ENCODE assay signal across 8 cellular contexts in genomic region chr16:81514041-81514559, GRCh38.
DNase-seq lines count a peak whose midpoint lies in the region; ATAC-seq lines count a peak whose summit lies in the region.
"Had no signal": no experiment of that assay in that cellular context is flagged by ENCODE, and none has a peak within 500 bp of the region (broad histone marks: within the 10 kb centered on the region; RNA-seq: fewer than 3 reads in every experiment).

No MANE protein-coding gene starts in this region.

- no peaks in the 10 kb centered on the region for H3K36me3 Mint-ChIP-seq in activated T-helper 17 cell treated with anti-CD3 and anti-CD28 coated beads, Interleukin-2, amount 50 U/mL, for 72 hours (ENCODE audit: low read depth)

- H3K4me2 ChIP-seq in trophoblast cell (ENCODE audit: low read length) (no peak overlapping the region), GM23248 (ENCODE audit: unreplicated experiment) (no peak overlapping the region)

- H3K9me2 ChIP-seq in GM23248 (ENCODE audit: insufficient read depth): no peaks in the 10 kb centered on the region

- in situ Hi-C loops in GM23248 (cut with MboI): no loop called here

- H3K27me3 Mint-ChIP-seq in activated T-helper 17 cell treated with anti-CD3 and anti-CD28 coated beads, Interleukin-2, amount 50 U/mL, for 72 hours: no peaks in the 10 kb centered on the region

- peak overlapping the region; percentile 90 for H2BK12ac ChIP-seq in trophoblast cell (ENCODE audit: low read length)

- H4K91ac ChIP-seq in trophoblast cell (ENCODE audit: low read depth, low read length): peak overlapping the region; percentile 93

- peak overlapping the region; percentile 97 for H3K4ac ChIP-seq in trophoblast cell (ENCODE audit: low read depth, low read length)

- WGBS in trophoblast cell (ENCODE audit: extremely low coverage, insufficient coverage, insufficient read length): no CpG with 5 or more reads among the region's 7 CpGs
- WGBS in GM23248 (ENCODE audit: low coverage in 1 of 2, low lambda C conversion rate in 2 of 2, missing lambda C conversion rate in 2 of 2), 2 experiments: 98 to 99% methylated on average over 6 to 7 of the region's 7 CpGs

- peaks cover 47 to 57% of the 10 kb centered on the region in 2 experiments for H3K4me1 ChIP-seq in trophoblast cell (ENCODE audit: control insufficient read depth in 1 of 2, insufficient read depth in 2 of 2, low read length in 2 of 2)
- H3K4me1 ChIP-seq in GM23248 (ENCODE audit: insufficient read depth): peaks cover 32% of the 10 kb centered on the region

- DNase-seq in trophoblast cell: no peak
- no peak for DNase-seq in NCI-H524 treated with DMSO at 0.1 percent for 48 hours (lab: John Stamatoyannopoulos, UW)
- no peak for DNase-seq in GF-D8 (lab: John Stamatoyannopoulos, UW)
- no peak for DNase-seq in GM23248

- H3K18ac ChIP-seq in trophoblast cell (ENCODE audit: low read length): peak overlapping the region; percentile 92

- H3K36me3 ChIP-seq in trophoblast cell (ENCODE audit: control insufficient read depth in 1 of 2, insufficient read depth in 2 of 2, low read length in 2 of 2): peaks cover 7 to 15% of the 10 kb centered on the region in 2 experiments
- no peaks in the 10 kb centered on the region for H3K36me3 ChIP-seq in GM23248 (ENCODE audit: low read depth)

- peak overlapping the region; percentile 80 for H2BK5ac ChIP-seq in trophoblast cell (ENCODE audit: low read depth, low read length, poor library complexity)

- peaks cover 6% of the 10 kb centered on the region for H3K4me1 Mint-ChIP-seq in activated T-helper 17 cell treated with anti-CD3 and anti-CD28 coated beads, Interleukin-2, amount 50 U/mL, for 72 hours

- H3K79me1 ChIP-seq in trophoblast cell (ENCODE audit: low read length): peaks cover 35% of the 10 kb centered on the region

- H3K14ac ChIP-seq in trophoblast cell (ENCODE audit: low read length): peak overlapping the region; percentile 82

- H3K23ac ChIP-seq in trophoblast cell (ENCODE audit: low read length): no peak overlapping the region

- H3K4me3 ChIP-seq in trophoblast cell (ENCODE audit: low read depth, low read length) (no peak overlapping the region), GM23248 (no peak overlapping the region)

- H3K79me2 ChIP-seq in trophoblast cell (ENCODE audit: control insufficient read depth, insufficient read depth, low read length, poor library complexity): peaks cover 37% of the 10 kb centered on the region
- peaks cover 86% of the 10 kb centered on the region for H3K79me2 ChIP-seq in GM23248 (ENCODE audit: insufficient read depth)

- no peaks in the 10 kb centered on the region; the same call in 1 of the 2 replicates for H4K20me1 ChIP-seq in GM23248 (ENCODE audit: insufficient read depth)

- peak overlapping the region; percentile 89 for H2AK5ac ChIP-seq in trophoblast cell (ENCODE audit: low read length)

- H2AFZ ChIP-seq in trophoblast cell (ENCODE audit: insufficient read depth, low read length, poor library complexity): peak overlapping the region; percentile 50
- H2AFZ ChIP-seq in GM23248: no peak overlapping the region

- peak overlapping the region; percentile 39 for H4K8ac ChIP-seq in trophoblast cell (ENCODE audit: low read depth, low read length)

- H3K27ac Mint-ChIP-seq in activated T-helper 17 cell treated with anti-CD3 and anti-CD28 coated beads, Interleukin-2, amount 50 U/mL, for 72 hours: peak overlapping the region; percentile 65

- peak overlapping the region; percentile 82 for H2BK120ac ChIP-seq in trophoblast cell (ENCODE audit: insufficient read depth, low read length, poor library complexity)

- H3K27ac ChIP-seq in trophoblast cell (ENCODE audit: low read depth, low read length) (peak overlapping the region; percentile 91), GM23248 (no peak overlapping the region)
- H3K27ac ChIP-seq: HL-60 had no signal

- no peaks in the 10 kb centered on the region for H3K9me3 Mint-ChIP-seq in activated T-helper 17 cell treated with anti-CD3 and anti-CD28 coated beads, Interleukin-2, amount 50 U/mL, for 72 hours

- no peak overlapping the region for H3K4me3 Mint-ChIP-seq in activated T-helper 17 cell treated with anti-CD3 and anti-CD28 coated beads, Interleukin-2, amount 50 U/mL, for 72 hours

- peak overlapping the region; percentile 32 for H4K12ac ChIP-seq in trophoblast cell (ENCODE audit: low read depth, low read length)

- H3K27me3 ChIP-seq in trophoblast cell (ENCODE audit: insufficient read depth, low read length) (no peaks in the 10 kb centered on the region), GM23248 (replicated peaks; ENCODE audit: insufficient read depth) (no peaks in the 10 kb centered on the region)

- no peak overlapping the region for H3K9ac ChIP-seq in trophoblast cell (ENCODE audit: low read length)
- no peak overlapping the region for H3K9ac ChIP-seq in GM23248

- peaks cover 16% of the 10 kb centered on the region for H3F3A ChIP-seq in GM23248 (ENCODE audit: insufficient read depth)

- ATAC-seq in GM19324 (IDR thresholded peaks at IDR 0.05; ENCODE audit: low FRiP score, unreplicated experiment): peak; percentile 74
- ATAC-seq in HG03039 (IDR thresholded peaks at IDR 0.05; ENCODE audit: unreplicated experiment): peak; percentile 67
- no peak for ATAC-seq in activated T-helper 17 cell treated with anti-CD3 and anti-CD28 coated beads, Interleukin-2, amount 50 U/mL, for 72 hours (replicated peaks)

- H3K9me3 ChIP-seq in trophoblast cell (ENCODE audit: insufficient read depth, low read depth, low read length): peaks cover 5% of the 10 kb centered on the region
- H3K9me3 ChIP-seq in GM23248 (ENCODE audit: low read depth): no peaks in the 10 kb centered on the region
